Comparison of ENCODE assay signal across 1 cellular context in genomic region chr5:82365744-82366228, GRCh38.
TF ChIP-seq lines count a peak whose summit lies in the region.

No MANE protein-coding gene starts in this region.

TF ChIP-seq in HepG2, 621 proteins besides CTCF, POLR2A, EP300 and RAD21 (continued from another document):
- TF ChIP-seq ZNF407 (CRISPR knock-in tag; IDR thresholded peaks at IDR 0.05; ENCODE audit: not compliant biosample characterization) (no peak), ZBTB34 (CRISPR knock-in tag; IDR thresholded peaks at IDR 0.05) (no peak), FOXJ3 (CRISPR knock-in tag; IDR thresholded peaks at IDR 0.05; ENCODE audit: borderline replicate concordance) (no peak), TCF7L2 (IDR thresholded peaks at IDR 0.05; ENCODE audit: low read depth, low read length) (no peak), ONECUT2 (CRISPR knock-in tag; IDR thresholded peaks at IDR 0.05) (no peak), MAF1 (CRISPR knock-in tag; IDR thresholded peaks at IDR 0.05; ENCODE audit: borderline replicate concordance) (no peak), BRD4 (CRISPR knock-in tag; IDR thresholded peaks at IDR 0.05) (no peak), ZNF530 (CRISPR knock-in tag; IDR thresholded peaks at IDR 0.05; ENCODE audit: low read depth) (no peak), RNF2 (conservative IDR thresholded peaks at IDR 0.05; ENCODE audit: low read depth) (no peak), ZXDC (CRISPR knock-in tag; IDR thresholded peaks at IDR 0.05) (no peak), DBP (CRISPR knock-in tag; IDR thresholded peaks at IDR 0.05; ENCODE audit: not compliant biosample characterization) (no peak), TAF1 (CRISPR knock-in tag; IDR thresholded peaks at IDR 0.05) (peak; percentile 32; the same call in 1 of the 2 replicates), GABPA (IDR thresholded peaks at IDR 0.05; ENCODE audit: low read depth, low read length) (no peak), GABPA (CRISPR knock-in tag; IDR thresholded peaks at IDR 0.05; ENCODE audit: low read depth) (no peak), TBX3 (IDR thresholded peaks at IDR 0.05; ENCODE audit: borderline replicate concordance) (no peak), TBX2 (CRISPR knock-in tag; IDR thresholded peaks at IDR 0.05; ENCODE audit: borderline replicate concordance) (peak; percentile 52; the same call in 1 of the 2 replicates), GLMP (CRISPR knock-in tag; IDR thresholded peaks at IDR 0.05; ENCODE audit: borderline replicate concordance) (no peak), PATZ1 (CRISPR knock-in tag; IDR thresholded peaks at IDR 0.05) (no peak), RELA (CRISPR knock-in tag; IDR thresholded peaks at IDR 0.05) (no peak), IRF1 (CRISPR knock-in tag; IDR thresholded peaks at IDR 0.05; ENCODE audit: low read depth) (no peak), RARA (CRISPR knock-in tag; IDR thresholded peaks at IDR 0.05) (peak; percentile 87), MEIS1 (CRISPR knock-in tag; IDR thresholded peaks at IDR 0.05; ENCODE audit: borderline replicate concordance) (no peak), ZNF12 (CRISPR knock-in tag; IDR thresholded peaks at IDR 0.05) (peak; percentile 58; the same call in 1 of the 2 replicates), ZFP36 (IDR thresholded peaks at IDR 0.05; ENCODE audit: borderline replicate concordance, low read depth, low read length, partially characterized antibody) (no peak), ZNF101 (CRISPR knock-in tag; IDR thresholded peaks at IDR 0.05; ENCODE audit: borderline replicate concordance, low read depth) (no peak), ZNF432 (CRISPR knock-in tag; IDR thresholded peaks at IDR 0.05; ENCODE audit: borderline replicate concordance) (no peak), ZNF550 (CRISPR knock-in tag; IDR thresholded peaks at IDR 0.05; ENCODE audit: borderline replicate concordance) (no peak), HIC2 (CRISPR knock-in tag; IDR thresholded peaks at IDR 0.05; ENCODE audit: low read depth) (no peak), MBD4 (IDR thresholded peaks at IDR 0.05; ENCODE audit: borderline replicate concordance, low read length) (no peak), ZC3H4 (CRISPR knock-in tag; IDR thresholded peaks at IDR 0.05; ENCODE audit: borderline replicate concordance) (0 out of 2 replicates have a peak, but pooled peaks have one; percentile 22), NFYB (CRISPR knock-in tag; IDR thresholded peaks at IDR 0.05) (no peak), FOXO1 (CRISPR knock-in tag; IDR thresholded peaks at IDR 0.05) (no peak; the same call in 1 of the 2 replicates), FOXK2 (IDR thresholded peaks at IDR 0.05) (no peak), ZNF644 (CRISPR knock-in tag; IDR thresholded peaks at IDR 0.05; ENCODE audit: low read depth) (peak; percentile 88), PRMT3 (CRISPR knock-in tag; IDR thresholded peaks at IDR 0.05; ENCODE audit: borderline replicate concordance, low read depth) (no peak)
